14 cellular contexts compared by ENCODE assay signal in the genomic region with DNA sequence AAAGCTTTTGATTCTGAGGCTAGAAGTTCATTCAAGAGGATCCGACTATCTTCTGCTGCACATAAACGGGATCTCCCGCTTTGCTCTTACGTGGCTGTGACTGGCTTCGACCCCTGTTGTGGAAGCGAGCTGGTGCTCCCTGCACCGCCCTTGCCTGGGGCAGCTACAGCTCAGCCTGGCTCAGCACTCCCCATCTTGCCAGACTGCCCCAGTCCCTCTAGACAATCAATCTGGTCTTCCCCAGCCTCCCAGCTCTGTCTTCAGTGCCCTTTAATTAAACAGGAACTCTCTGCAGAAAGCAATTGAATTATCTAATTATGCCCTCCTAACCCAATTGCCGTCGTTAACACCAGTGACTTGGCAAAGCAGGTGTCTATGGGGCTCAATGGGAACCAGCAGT. TPM values are rescaled to one million over a fixed set of nuclear protein-coding genes. Genes with fewer than 3 reads are reported as not detected.
DNase-seq lines count a peak whose midpoint lies in the region; ATAC-seq, FAIRE-seq and TF ChIP-seq lines count a peak whose summit lies in the region.
"Had no signal": no experiment of that assay in that cellular context is flagged by ENCODE, and none has a peak within 500 bp of the region (broad histone marks: within the 10 kb centered on the region; RNA-seq: fewer than 3 reads in every experiment).

No MANE protein-coding gene starts in this region.

- H3K27ac ChIP-seq in neuronal stem cell (replicated peaks; ENCODE audit: low read length) (no peak overlapping the region), MM.1S (ENCODE audit: low read length) (no peak overlapping the region)

- DNase-seq in activated naive CD4-positive, alpha-beta T cell treated with anti-CD3 and anti-CD28 coated beads, Interleukin-2, amount 10 ng/mL, durations not matched to agents 7 days and 5 days = no peak
- no peak for DNase-seq in activated naive CD4-positive, alpha-beta T cell treated with Interleukin-2 at 50 U/mL for 16 hours
- peak; percentile 20 for DNase-seq in NB4 (ENCODE audit: low read depth)
- DNase-seq in neuronal stem cell (ENCODE audit: low spot score) = no peak
- DNase-seq in HTR-8/SVneo (ENCODE audit: insufficient read length, low spot score) = no peak
- no peak for DNase-seq in MM.1S
- no peak for DNase-seq in activated naive CD4-positive, alpha-beta T cell treated with anti-CD3 and anti-CD28 coated beads, Interleukin-2, amount 50 U/mL, for 16 hours
- DNase-seq: CD8-positive, alpha-beta T cell; DND-41; MV-4-11; NCI-H1930; T-helper 2 cell had no signal

- H3K4me2 ChIP-seq in neuronal stem cell (ENCODE audit: insufficient read depth, low read length, poor library complexity, severe bottlenecking) = no peak overlapping the region
- no peak overlapping the region for H3K4me2 ChIP-seq in MM.1S (ENCODE audit: low read depth, low read length)

- 0 out of 3 replicates have a peak, but pooled peaks have one; percentile 35 for ATAC-seq in SK-N-SH treated with all-trans-retinoic acid at 6 μM for 48 hours
- ATAC-seq: CD8-positive, alpha-beta T cell; Right ventricle myocardium inferior had no signal

- H3K36me3 ChIP-seq in neuronal stem cell (replicated peaks in 1 of 2; ENCODE audit: control insufficient read depth in 2 of 2, insufficient read depth in 2 of 2, low read length in 2 of 2) (no peaks in the 10 kb centered on the region), MM.1S (replicated peaks; ENCODE audit: insufficient read depth, low read length) (no peaks in the 10 kb centered on the region)

- no peaks in the 10 kb centered on the region for H3K79me2 ChIP-seq in MM.1S (ENCODE audit: low read length)

- H3K27me3 Mint-ChIP-seq in activated naive CD4-positive, alpha-beta T cell treated with anti-CD3 and anti-CD28 coated beads, Interleukin-2, amount 10 ng/mL, durations not matched to agents 7 days and 5 days = peaks cover 66% of the 10 kb centered on the region

- H2AK5ac ChIP-seq in neuronal stem cell (ENCODE audit: low read depth, low read length) = peak overlapping the region; percentile 52

- H2AFZ ChIP-seq in neuronal stem cell (ENCODE audit: low read length) (no peak overlapping the region), MM.1S (ENCODE audit: low read length) (no peak overlapping the region)

- no peak overlapping the region for H3K4ac ChIP-seq in neuronal stem cell (ENCODE audit: low read length)

- H3K27me3 ChIP-seq in neuronal stem cell (ENCODE audit: control insufficient read depth in 3 of 3, insufficient read depth in 3 of 3, low read depth in 1 of 3, low read length in 3 of 3) (no peaks in the 10 kb centered on the region), MM.1S (replicated peaks; ENCODE audit: insufficient read depth, low read length) (peaks cover 88% of the 10 kb centered on the region)

- peak overlapping the region; percentile 98 for H2BK12ac ChIP-seq in neuronal stem cell (ENCODE audit: low read length)

- H4K20me1 ChIP-seq in MM.1S (ENCODE audit: insufficient read depth, low read length) = no peaks in the 10 kb centered on the region

- H2BK15ac ChIP-seq in neuronal stem cell (ENCODE audit: low read length) = peak overlapping the region; percentile 62

- H3K23ac ChIP-seq in neuronal stem cell (ENCODE audit: low read depth, low read length, poor library complexity) = no peak overlapping the region

- H4K8ac ChIP-seq in neuronal stem cell (ENCODE audit: low read depth, low read length) = no peak overlapping the region

- no peak for TF ChIP-seq CTCF in NB4 (IDR thresholded peaks at IDR 0.05; ENCODE audit: low read depth, low read length)
- TF ChIP-seq CTCF in MM.1S (IDR thresholded peaks at IDR 0.05; ENCODE audit: low read length) = no peak

- H3K4me3 Mint-ChIP-seq in activated naive CD4-positive, alpha-beta T cell treated with anti-CD3 and anti-CD28 coated beads, Interleukin-2, amount 10 ng/mL, durations not matched to agents 7 days and 5 days = no peak overlapping the region
- H3K4me3 Mint-ChIP-seq: CD8-positive, alpha-beta T cell had no signal

- H3K14ac ChIP-seq in neuronal stem cell (ENCODE audit: low read length) = no peak overlapping the region

- no peaks in the 10 kb centered on the region for H3K9me2 ChIP-seq in MM.1S (replicated peaks; ENCODE audit: insufficient read depth, low read length)

- peak overlapping the region; percentile 68 for H2BK5ac ChIP-seq in neuronal stem cell (ENCODE audit: low read length)

- no peaks in the 10 kb centered on the region for H3K79me1 ChIP-seq in neuronal stem cell (ENCODE audit: low read depth, low read length)

- H3K9ac ChIP-seq in neuronal stem cell (ENCODE audit: low read depth, low read length, poor library complexity) = no peak overlapping the region
- H3K9ac ChIP-seq in MM.1S (ENCODE audit: low read length) = no peak overlapping the region

- peak overlapping the region; percentile 77 for H2BK120ac ChIP-seq in neuronal stem cell (ENCODE audit: low read depth, low read length)

- peaks cover 0 to 16% of the 10 kb centered on the region in 2 donors for H3K4me1 ChIP-seq in neuronal stem cell (ENCODE audit: control insufficient read depth in 2 of 2, insufficient read depth in 1 of 2, low read depth in 1 of 2, low read length in 2 of 2)
- H3K4me1 ChIP-seq in MM.1S (ENCODE audit: low read length) = no peaks in the 10 kb centered on the region

- FAIRE-seq in HTR-8/SVneo (lab: Jason Lieb, UNC) = no peak

- no peaks in the 10 kb centered on the region for H3F3A ChIP-seq in MM.1S (ENCODE audit: insufficient read depth, low read length)

- H3K18ac ChIP-seq in neuronal stem cell (ENCODE audit: low read length) = peak overlapping the region; percentile 80

- no peaks in the 10 kb centered on the region for H3K36me3 Mint-ChIP-seq in activated naive CD4-positive, alpha-beta T cell treated with anti-CD3 and anti-CD28 coated beads, Interleukin-2, amount 10 ng/mL, durations not matched to agents 7 days and 5 days
- H3K36me3 Mint-ChIP-seq: CD8-positive, alpha-beta T cell had no signal

- H3K9me3 ChIP-seq in neuronal stem cell (replicated peaks in 1 of 2; ENCODE audit: control insufficient read depth in 2 of 2, insufficient read depth in 1 of 2, low read depth in 1 of 2, low read length in 2 of 2) (peaks cover 0 to 1% of the 10 kb centered on the region in 2 donors), MM.1S (replicated peaks; ENCODE audit: insufficient read depth, low read length) (no peaks in the 10 kb centered on the region)

- TF ChIP-seq POLR2A in NB4 (IDR thresholded peaks at IDR 0.05; ENCODE audit: extremely low read depth, insufficient read length) = no peak

- CTCF ChIA-PET in activated naive CD4-positive, alpha-beta T cell treated with anti-CD3 and anti-CD28 coated beads, Interleukin-2, amount 10 ng/mL, durations not matched to agents 7 days and 5 days (lab: Charles Lee) = interaction anchor here (0.8 kb wide), 1 partner anchor 20 kb away, joined by 3 read pairs; no protein-coding TSS in a partner anchor

- no peak overlapping the region for H4K91ac ChIP-seq in neuronal stem cell (ENCODE audit: low read depth, low read length, poor library complexity)

- H3K9me3 Mint-ChIP-seq in activated naive CD4-positive, alpha-beta T cell treated with anti-CD3 and anti-CD28 coated beads, Interleukin-2, amount 10 ng/mL, durations not matched to agents 7 days and 5 days = no peaks in the 10 kb centered on the region
- H3K9me3 Mint-ChIP-seq: CD8-positive, alpha-beta T cell had no signal

- peak overlapping the region; percentile 30 for H3K27ac Mint-ChIP-seq in activated naive CD4-positive, alpha-beta T cell treated with anti-CD3 and anti-CD28 coated beads, Interleukin-2, amount 10 ng/mL, durations not matched to agents 7 days and 5 days
- H3K27ac Mint-ChIP-seq: CD8-positive, alpha-beta T cell had no signal

- no peaks in the 10 kb centered on the region for H3K4me1 Mint-ChIP-seq in activated naive CD4-positive, alpha-beta T cell treated with anti-CD3 and anti-CD28 coated beads, Interleukin-2, amount 10 ng/mL, durations not matched to agents 7 days and 5 days

- H3K4me3 ChIP-seq in NB4 (ENCODE audit: low read depth, low read length) = no peak overlapping the region
- no peak overlapping the region for H3K4me3 ChIP-seq in neuronal stem cell (ENCODE audit: low read length in 2 of 2)
- no peak overlapping the region for H3K4me3 ChIP-seq in MM.1S (ENCODE audit: low read length)

- no CpG with 5 or more reads among the region's 9 CpGs for whole genome bisulfite sequencing in neuronal stem cell (ENCODE audit: extremely low coverage in 2 of 2, insufficient read length in 2 of 2, insufficient replicate concordance in 1 of 2), 2 donors

TF ChIP-seq in SK-N-SH treated with all-trans-retinoic acid at 6 μM for 48 hours, 23 proteins besides CTCF, POLR2A, EP300 and RAD21:
- TF ChIP-seq POU6F1 (CRISPR knock-in tag; IDR thresholded peaks at IDR 0.05; ENCODE audit: borderline replicate concordance, low read depth) (no peak), GLIS3 (CRISPR knock-in tag; IDR thresholded peaks at IDR 0.05) (no peak), ESRRG (CRISPR knock-in tag; IDR thresholded peaks at IDR 0.05) (no peak), OSR1 (CRISPR knock-in tag; IDR thresholded peaks at IDR 0.05) (no peak), ZC3H10 (CRISPR knock-in tag; IDR thresholded peaks at IDR 0.05) (no peak), ZFP30 (CRISPR knock-in tag; IDR thresholded peaks at IDR 0.05) (no peak), ISL1 (CRISPR knock-in tag; IDR thresholded peaks at IDR 0.05) (no peak)

RNA-seq across cellular contexts. Expression of gene NTNG2, which starts 19.0 kb away (rescaled TPM):
- polyA plus RNA-seq in neuronal stem cell (2013, experiment 1 of 2) = 1.6 TPM
- polyA plus RNA-seq in neuronal stem cell (2013, experiment 2 of 2) = 2.1 TPM
